9 cellular contexts compared by ENCODE assay signal in the genomic region with DNA sequence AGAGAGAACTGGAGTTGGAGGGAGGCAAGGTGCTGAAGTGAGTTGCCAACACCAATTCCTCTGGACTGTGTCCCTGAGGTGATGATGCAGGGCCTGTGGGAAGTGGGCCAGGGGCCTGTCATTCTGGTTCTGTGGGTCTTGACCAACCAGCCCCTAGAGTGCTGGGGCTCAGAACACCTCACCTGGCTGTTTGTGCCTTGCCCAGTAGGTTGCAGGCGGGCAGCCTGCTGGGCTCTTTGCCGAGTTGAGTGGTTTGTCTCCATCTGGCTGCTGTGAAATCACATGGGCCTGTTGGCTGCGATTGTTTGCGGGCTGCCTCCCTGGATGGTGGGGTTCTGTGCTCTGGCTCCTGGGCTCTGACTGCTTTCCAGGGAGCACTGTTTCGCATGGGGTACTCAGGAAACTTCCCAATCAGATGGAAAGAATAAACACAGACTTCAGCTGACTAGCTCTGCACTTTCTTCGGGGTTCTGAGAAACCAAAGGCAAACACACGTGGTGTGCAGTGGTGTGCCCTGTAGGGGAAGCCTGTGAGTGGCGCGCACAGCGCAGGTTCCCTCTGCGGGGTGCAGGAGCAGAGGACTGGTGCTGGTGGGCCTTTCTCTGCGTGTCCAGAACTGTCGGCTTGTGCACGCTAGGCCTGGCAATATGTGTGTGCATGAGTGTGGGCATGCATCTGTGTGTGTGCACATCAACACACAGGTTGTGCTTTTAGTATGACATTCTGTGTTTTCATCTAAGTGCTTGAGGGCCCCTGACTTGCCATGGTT.
DNase-seq lines count a peak whose midpoint lies in the region; ATAC-seq and TF ChIP-seq lines count a peak whose summit lies in the region.
"Had no signal": no experiment of that assay in that cellular context is flagged by ENCODE, and none has a peak within 500 bp of the region (broad histone marks: within the 10 kb centered on the region; RNA-seq: fewer than 3 reads in every experiment).

No MANE protein-coding gene starts in this region.

- no peaks in the 10 kb centered on the region for H3K36me3 ChIP-seq in heart right ventricle
- H3K36me3 ChIP-seq: neutrophil had no signal

- ATAC-seq in heart right ventricle (peak in 5 of 8 donors; percentile 33 to 75 (median 66)), GM19452 (IDR thresholded peaks at IDR 0.05; ENCODE audit: unreplicated experiment) (no peak)

- H3K4me3 ChIP-seq in heart right ventricle: no peak overlapping the region

- H3K27me3 ChIP-seq in heart right ventricle: peaks cover 0 to 33% (median 9%) of the 10 kb centered on the region in 7 donors
- H3K27me3 ChIP-seq: neutrophil had no signal

- no peak for TF ChIP-seq EP300 in Ishikawa (IDR thresholded peaks at IDR 0.05; ENCODE audit: borderline replicate concordance)

- 72 to 85% methylated on average over 14 of the region's 14 CpGs for WGBS in heart right ventricle, 2 donors

- no peak overlapping the region for H3K27ac ChIP-seq in heart right ventricle
- H3K27ac ChIP-seq: neutrophil had no signal

- peaks cover 0 to 26% (median 0%) of the 10 kb centered on the region in 9 donors for H3K4me1 ChIP-seq in heart right ventricle

- intact Hi-C loops in heart right ventricle (cut with DNase I): no loop called here

- no peaks in the 10 kb centered on the region for H3K9me3 ChIP-seq in heart right ventricle
- H3K9me3 ChIP-seq: neutrophil had no signal

- DNase-seq in DMS 273 treated with DMSO at 0.1 percent for 48 hours (lab: John Stamatoyannopoulos, UW) (peak; percentile 32), heart right ventricle (peak in 1 of 2 donors; percentile 24), nucleus accumbens (lab: John Stamatoyannopoulos, UW) (peak in 37 of 56 donors; percentile 7 to 81 (median 45)), COLO829 (ENCODE audit: low spot score) (no peak), COR-L47 (lab: John Stamatoyannopoulos, UW) (no peak), D341Med (ENCODE audit: low spot score) (no peak)

- TF ChIP-seq RAD21 in Ishikawa (IDR thresholded peaks at IDR 0.05; ENCODE audit: low read depth): no peak; the same call in 1 of the 2 replicates

- TF ChIP-seq CTCF in heart right ventricle (IDR thresholded peaks at IDR 0.05): peak in 1 of 9 donors; percentile 21

TF ChIP-seq in Ishikawa, 13 proteins besides CTCF, POLR2A, EP300 and RAD21:
- TF ChIP-seq, protein P1, sequence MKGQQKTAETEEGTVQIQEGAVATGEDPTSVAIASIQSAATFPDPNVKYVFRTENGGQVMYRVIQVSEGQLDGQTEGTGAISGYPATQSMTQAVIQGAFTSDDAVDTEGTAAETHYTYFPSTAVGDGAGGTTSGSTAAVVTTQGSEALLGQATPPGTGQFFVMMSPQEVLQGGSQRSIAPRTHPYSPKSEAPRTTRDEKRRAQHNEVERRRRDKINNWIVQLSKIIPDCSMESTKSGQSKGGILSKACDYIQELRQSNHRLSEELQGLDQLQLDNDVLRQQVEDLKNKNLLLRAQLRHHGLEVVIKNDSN (IDR thresholded peaks at IDR 0.05): 0 out of 2 replicates have a peak, but pooled peaks have one; percentile 10
- TF ChIP-seq EGR1 (IDR thresholded peaks at IDR 0.05) (no peak), NFIC (IDR thresholded peaks at IDR 0.05) (peak; percentile 61)

Comparison
In these comparisons a context has a peak if more than half of its experiments do, and no peak if none do; other contexts are left out.
1. DNase-seq: peak in DMS 273 treated with DMSO at 0.1 percent for 48 hours (single experiment) and nucleus accumbens (37 of 56); none in COLO829 (single experiment), COR-L47 (single experiment) and D341Med (single experiment).